In the genomic region with DNA sequence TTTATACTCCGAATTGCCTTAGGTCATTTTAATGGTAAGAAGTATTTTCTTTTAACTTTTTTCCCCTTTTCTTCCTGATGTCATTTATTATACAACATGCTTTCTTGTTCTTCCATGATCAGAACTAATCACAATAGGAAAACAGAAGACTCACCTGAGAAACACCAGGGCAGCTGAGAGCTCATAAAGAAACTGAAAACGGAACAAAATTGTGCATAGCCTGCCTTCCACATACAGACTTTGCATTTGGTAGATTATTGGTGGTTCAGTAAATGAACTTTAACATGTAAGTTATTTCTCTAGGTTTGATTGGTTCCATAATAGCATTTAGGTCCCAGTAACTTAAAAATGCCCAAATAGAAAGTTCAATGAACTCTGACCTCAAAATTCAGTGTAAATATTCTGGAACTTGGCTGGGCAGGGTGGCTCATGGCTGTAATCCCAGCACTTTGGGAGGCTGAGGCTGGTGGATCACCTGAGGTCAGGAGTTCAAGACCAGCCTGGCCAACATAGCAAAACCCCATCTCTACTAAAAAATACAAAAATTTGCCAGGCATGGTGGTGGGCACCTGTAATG, we compare ENCODE assay signal across 22 cellular contexts.
A peak's percentile ranks its signal among the peaks of the same experiment; 100 is the strongest.
DNase-seq lines count a peak whose midpoint lies in the region; ATAC-seq and TF ChIP-seq lines count a peak whose summit lies in the region.
"Had no signal": no experiment of that assay in that cellular context is flagged by ENCODE, and none has a peak within 500 bp of the region (broad histone marks: within the 10 kb centered on the region; RNA-seq: fewer than 3 reads in every experiment).

No MANE protein-coding gene starts in this region.

- CTCF ChIA-PET in activated CD8-positive, alpha-beta T cell treated with anti-CD3 and anti-CD28 coated beads, Interleukin-2, amount 10 ng/mL, durations not matched to agents 7 days and 5 days (lab: Charles Lee): no interaction called here

- TF ChIP-seq CTCF in cardiac muscle cell (IDR thresholded peaks at IDR 0.05; ENCODE audit: low read depth, low read length) (no peak), right atrium auricular region (IDR thresholded peaks at IDR 0.05) (no peak)

- H3K9me3 Mint-ChIP-seq in activated CD8-positive, alpha-beta T cell treated with anti-CD3 and anti-CD28 coated beads, Interleukin-2, amount 10 ng/mL, durations not matched to agents 7 days and 5 days (ENCODE audit: insufficient read depth): no peaks in the 10 kb centered on the region
- H3K9me3 Mint-ChIP-seq: activated CD4-positive, alpha-beta memory T cell treated with anti-CD3 and anti-CD28 coated beads for 36 hours; activated naive CD8-positive, alpha-beta T cell treated with anti-CD3 and anti-CD28 coated beads, Interleukin-2, amount 10 ng/mL, durations not matched to agents 7 days and 5 days; activated T-cell treated with anti-CD3 and anti-CD28 coated beads, Interleukin-2, amount 50 U/mL, for 72 hours had no signal

- DNase-seq in cardiac muscle cell (ENCODE audit: low read depth in 1 of 2, low spot score in 1 of 2) (no peak), right atrium auricular region (ENCODE audit: low spot score) (no peak), NCI-H1694 (lab: John Stamatoyannopoulos, UW) (no peak), NCI-H2196 (lab: John Stamatoyannopoulos, UW; ENCODE audit: unreplicated experiment) (no peak)
- no peak for DNase-seq in activated CD8-positive, alpha-beta T cell treated with anti-CD3 and anti-CD28 coated beads, Interleukin-2, amount 10 ng/mL, durations not matched to agents 7 days and 5 days
- DNase-seq: 8988T; activated CD4-positive, alpha-beta memory T cell treated with anti-CD3 and anti-CD28 coated beads for 36 hours; activated naive CD8-positive, alpha-beta T cell treated with anti-CD3 and anti-CD28 coated beads, Interleukin-2, amount 10 ng/mL, durations not matched to agents 7 days and 5 days; activated T-cell treated with anti-CD3 and anti-CD28 coated beads, Interleukin-2, amount 50 U/mL, for 72 hours; DMS 273 treated with DMSO at 0.1 percent for 48 hours; naive B cell; NCI-H2171; posterior cingulate gyrus; trophoblast cell had no signal

- H3K4me3 ChIP-seq in cardiac muscle cell (no peak overlapping the region), right atrium auricular region (no peak overlapping the region)
- H3K4me3 ChIP-seq: BLaER1, breast epithelium, esophagus muscularis mucosa, lung, skin epidermis had no signal

- H3K36me3 ChIP-seq in cardiac muscle cell (no peaks in the 10 kb centered on the region), right atrium auricular region (no peaks in the 10 kb centered on the region)
- H3K36me3 ChIP-seq: BLaER1, breast epithelium, esophagus muscularis mucosa had no signal

- H3K4me1 ChIP-seq in cardiac muscle cell (ENCODE audit: low read depth) (peaks cover 15% of the 10 kb centered on the region), right atrium auricular region (peaks cover 0 to 20% of the 10 kb centered on the region in 2 donors)
- H3K4me1 ChIP-seq: BLaER1, breast epithelium, esophagus muscularis mucosa had no signal

- H3K9me3 ChIP-seq in cardiac muscle cell (ENCODE audit: low read depth): no peaks in the 10 kb centered on the region
- no peaks in the 10 kb centered on the region for H3K9me3 ChIP-seq in right atrium auricular region
- H3K9me3 ChIP-seq: BLaER1, breast epithelium, esophagus muscularis mucosa had no signal

- ATAC-seq in GM21529 (IDR thresholded peaks at IDR 0.05; ENCODE audit: unreplicated experiment) (peak; percentile 87), HG03108 (IDR thresholded peaks at IDR 0.05; ENCODE audit: unreplicated experiment) (peak; percentile 72), GM21360 (IDR thresholded peaks at IDR 0.05; ENCODE audit: unreplicated experiment) (no peak)
- no peak for ATAC-seq in activated CD8-positive, alpha-beta T cell treated with anti-CD3 and anti-CD28 coated beads, Interleukin-2, amount 10 ng/mL, durations not matched to agents 7 days and 5 days
- ATAC-seq: activated T-cell treated with anti-CD3 and anti-CD28 coated beads, Interleukin-2, amount 50 U/mL, for 72 hours had no signal

- no peak overlapping the region for H3K27ac Mint-ChIP-seq in activated CD8-positive, alpha-beta T cell treated with anti-CD3 and anti-CD28 coated beads, Interleukin-2, amount 10 ng/mL, durations not matched to agents 7 days and 5 days
- H3K27ac Mint-ChIP-seq: activated CD4-positive, alpha-beta memory T cell treated with anti-CD3 and anti-CD28 coated beads for 36 hours; activated naive CD8-positive, alpha-beta T cell treated with anti-CD3 and anti-CD28 coated beads, Interleukin-2, amount 10 ng/mL, durations not matched to agents 7 days and 5 days; activated T-cell treated with anti-CD3 and anti-CD28 coated beads, Interleukin-2, amount 50 U/mL, for 72 hours had no signal

- H3K27ac ChIP-seq in cardiac muscle cell (peak overlapping the region; percentile 50), right atrium auricular region (no peak overlapping the region)
- H3K27ac ChIP-seq: BLaER1, breast epithelium, esophagus muscularis mucosa, skin epidermis had no signal

- H3K27me3 ChIP-seq in cardiac muscle cell (no peaks in the 10 kb centered on the region), right atrium auricular region (no peaks in the 10 kb centered on the region)
- H3K27me3 ChIP-seq: BLaER1, breast epithelium had no signal

- H3K4me1 Mint-ChIP-seq in activated CD8-positive, alpha-beta T cell treated with anti-CD3 and anti-CD28 coated beads, Interleukin-2, amount 10 ng/mL, durations not matched to agents 7 days and 5 days (ENCODE audit: low read depth): no peaks in the 10 kb centered on the region
- H3K4me1 Mint-ChIP-seq: activated naive CD8-positive, alpha-beta T cell treated with anti-CD3 and anti-CD28 coated beads, Interleukin-2, amount 10 ng/mL, durations not matched to agents 7 days and 5 days had no signal

- no peaks in the 10 kb centered on the region for H3K36me3 Mint-ChIP-seq in activated CD8-positive, alpha-beta T cell treated with anti-CD3 and anti-CD28 coated beads, Interleukin-2, amount 10 ng/mL, durations not matched to agents 7 days and 5 days (ENCODE audit: low read depth)
- H3K36me3 Mint-ChIP-seq: activated CD4-positive, alpha-beta memory T cell treated with anti-CD3 and anti-CD28 coated beads for 36 hours; activated naive CD8-positive, alpha-beta T cell treated with anti-CD3 and anti-CD28 coated beads, Interleukin-2, amount 10 ng/mL, durations not matched to agents 7 days and 5 days had no signal

- POLR2A ChIA-PET in activated CD8-positive, alpha-beta T cell treated with anti-CD3 and anti-CD28 coated beads, Interleukin-2, amount 10 ng/mL, durations not matched to agents 7 days and 5 days (lab: Charles Lee): interaction anchor here (0.6 kb wide), 1 partner anchor 19 kb away, joined by 6 read pairs; no protein-coding TSS in a partner anchor

- no peaks in the 10 kb centered on the region for H3K27me3 Mint-ChIP-seq in activated CD8-positive, alpha-beta T cell treated with anti-CD3 and anti-CD28 coated beads, Interleukin-2, amount 10 ng/mL, durations not matched to agents 7 days and 5 days (ENCODE audit: low read depth)

- no peak overlapping the region for H3K4me3 Mint-ChIP-seq in activated CD8-positive, alpha-beta T cell treated with anti-CD3 and anti-CD28 coated beads, Interleukin-2, amount 10 ng/mL, durations not matched to agents 7 days and 5 days
- H3K4me3 Mint-ChIP-seq: activated CD4-positive, alpha-beta memory T cell treated with anti-CD3 and anti-CD28 coated beads for 36 hours; activated naive CD8-positive, alpha-beta T cell treated with anti-CD3 and anti-CD28 coated beads, Interleukin-2, amount 10 ng/mL, durations not matched to agents 7 days and 5 days; activated T-cell treated with anti-CD3 and anti-CD28 coated beads, Interleukin-2, amount 50 U/mL, for 72 hours; naive B cell had no signal

Comparison
In these comparisons a context has a peak if more than half of its experiments do, and no peak if none do; other contexts are left out.
1. ATAC-seq: peak in GM21529 (single experiment) and HG03108 (single experiment); none in activated CD8-positive, alpha-beta T cell treated with anti-CD3 and anti-CD28 coated beads, Interleukin-2, amount 10 ng/mL, durations not matched to agents 7 days and 5 days (single experiment) and GM21360 (single experiment).